In genomic region chr3:51968883-51969674, GRCh38 we compare ENCODE assay signal across 11 cellular contexts. TPM values are rescaled to one million over a fixed set of nuclear protein-coding genes. Genes with fewer than 3 reads are reported as not detected.
DNase-seq lines count a peak whose midpoint lies in the region; ATAC-seq, FAIRE-seq and TF ChIP-seq lines count a peak whose summit lies in the region.
"Had no signal": no experiment of that assay in that cellular context is flagged by ENCODE, and none has a peak within 500 bp of the region (broad histone marks: within the 10 kb centered on the region; RNA-seq: fewer than 3 reads in every experiment).

No MANE protein-coding gene starts in this region.

- H3K79me2 ChIP-seq in HCT116 (ENCODE audit: insufficient read depth, low read length) = peaks cover 43% of the 10 kb centered on the region
- H3K79me2 ChIP-seq in GM12878 (ENCODE audit: control insufficient read depth, insufficient read depth, low read length) = peaks cover 5% of the 10 kb centered on the region; the same call in 1 of the 2 replicates
- H3K79me2 ChIP-seq in neural progenitor cell (ENCODE audit: low read depth) = no peaks in the 10 kb centered on the region

- RAD21 ChIA-PET in HCT116 (lab: Charles Lee; ENCODE audit: low non-redundant PET in 1 of 2, low total read pairs in 2 of 2, uncharacterized antibody in 2 of 2, unreplicated experiment in 2 of 2) = no interaction called here
- RAD21 ChIA-PET in GM12878 (lab: Charles Lee; ENCODE audit: unreplicated experiment) = interaction anchor here (2.1 kb wide), 1 partner anchor 26 kb away, joined by 10 read pairs; the partner anchor contains the start of gene PARP3

- peak overlapping the region; percentile 99 for H3K4me2 ChIP-seq in HCT116 (ENCODE audit: low read length)
- H3K4me2 ChIP-seq in GM12878 (ENCODE audit: control insufficient read depth, insufficient read depth) = no peak overlapping the region
- H3K4me2 ChIP-seq in neural progenitor cell = peak overlapping the region; percentile 93

- peaks cover 57% of the 10 kb centered on the region for H3K4me1 Mint-ChIP-seq in neural progenitor cell

- no peak overlapping the region for H3K4me3 ChIP-seq in HCT116 (replicated peaks in 1 of 2; ENCODE audit: low read depth in 1 of 2, low read length in 2 of 2)
- H3K4me3 ChIP-seq in GM12878 = no peak overlapping the region
- peak overlapping the region; percentile 81 for H3K4me3 ChIP-seq in neural progenitor cell
- H3K4me3 ChIP-seq in HAP-1 = no peak overlapping the region

- H3K27me3 Mint-ChIP-seq in neural progenitor cell (ENCODE audit: insufficient read depth, low read depth) = peaks cover 7% of the 10 kb centered on the region

- no peaks in the 10 kb centered on the region for H3K27me3 ChIP-seq in HCT116 (ENCODE audit: insufficient read depth, low read length)
- H3K27me3 ChIP-seq in GM12878 (replicated peaks in 1 of 2; ENCODE audit: control insufficient read depth in 2 of 2, insufficient read depth in 2 of 2, low read length in 1 of 2) = no peaks in the 10 kb centered on the region
- peaks cover 9% of the 10 kb centered on the region for H3K27me3 ChIP-seq in neural progenitor cell
- no peaks in the 10 kb centered on the region for H3K27me3 ChIP-seq in HAP-1 (ENCODE audit: low read depth)

- peaks cover 5 to 18% of the 10 kb centered on the region in 2 experiments; a peak in 2 of 4 replicates for H3K36me3 ChIP-seq in HCT116 (ENCODE audit: control insufficient read depth in 1 of 2, insufficient read depth in 2 of 2, low read length in 2 of 2)
- no peaks in the 10 kb centered on the region for H3K36me3 ChIP-seq in GM12878 (ENCODE audit: control insufficient read depth in 2 of 2, insufficient read depth in 2 of 2, low read length in 1 of 2)
- H3K36me3 ChIP-seq in neural progenitor cell = no peaks in the 10 kb centered on the region
- peaks cover 8% of the 10 kb centered on the region for H3K36me3 ChIP-seq in HAP-1 (replicated peaks)

- H3K9me3 ChIP-seq in HCT116 (ENCODE audit: control insufficient read depth in 1 of 2, insufficient read depth in 1 of 2, low read depth in 1 of 2, low read length in 2 of 2) (no peaks in the 10 kb centered on the region), GM12878 (replicated peaks; ENCODE audit: control insufficient read depth, insufficient read depth, low read length) (no peaks in the 10 kb centered on the region), neural progenitor cell (ENCODE audit: low read depth) (no peaks in the 10 kb centered on the region), HAP-1 (no peaks in the 10 kb centered on the region)

- TF ChIP-seq RAD21 in HCT116 (IDR thresholded peaks at IDR 0.05; ENCODE audit: low read depth) (no peak), GM12878 (IDR thresholded peaks at IDR 0.05; ENCODE audit: insufficient read depth, low read depth, low read length) (no peak)

- TF ChIP-seq CTCF in HCT116 (IDR thresholded peaks at IDR 0.05 in 2 of 3, conservative IDR thresholded peaks at IDR 0.05 in 1 of 3; ENCODE audit: borderline replicate concordance in 1 of 3, insufficient read depth in 1 of 3, low read depth in 2 of 3, low read length in 2 of 3) (no peak), GM12878 (IDR thresholded peaks at IDR 0.05 in 2 of 3, conservative IDR thresholded peaks at IDR 0.05 in 1 of 3; ENCODE audit: control insufficient read depth in 2 of 3, extremely low read depth in 1 of 3, insufficient read depth in 1 of 3, low read depth in 3 of 3, low read length in 3 of 3) (no peak), neural progenitor cell (IDR thresholded peaks at IDR 0.05) (no peak)

- no peaks in the 10 kb centered on the region for H3K9me3 Mint-ChIP-seq in neural progenitor cell

- peaks cover 26 to 62% of the 10 kb centered on the region in 2 experiments for H3K4me1 ChIP-seq in HCT116 (ENCODE audit: control insufficient read depth in 1 of 2, insufficient read depth in 2 of 2, low read length in 2 of 2)
- H3K4me1 ChIP-seq in GM12878 (ENCODE audit: control insufficient read depth, insufficient read depth, low read length) = peaks cover 7% of the 10 kb centered on the region
- peaks cover 49% of the 10 kb centered on the region for H3K4me1 ChIP-seq in neural progenitor cell
- peaks cover 25% of the 10 kb centered on the region for H3K4me1 ChIP-seq in HAP-1

- H3K9ac ChIP-seq in HCT116 (ENCODE audit: low read length) = no peak overlapping the region
- no peak overlapping the region for H3K9ac ChIP-seq in GM12878 (ENCODE audit: control insufficient read depth, insufficient read depth, low read length)
- no peak overlapping the region for H3K9ac ChIP-seq in neural progenitor cell

- peaks cover 5% of the 10 kb centered on the region for H3K36me3 Mint-ChIP-seq in neural progenitor cell

- no peak for ATAC-seq in HCT116
- ATAC-seq in GM12878 = no peak
- ATAC-seq in HG03439 (IDR thresholded peaks at IDR 0.05; ENCODE audit: unreplicated experiment) = no peak

- intact Hi-C loops in HCT116 (cut with micrococcal nuclease) (no loop called here), GM12878 (cut with micrococcal nuclease; ENCODE audit: unreplicated experiment) (no loop called here)

- CTCF ChIA-PET in HCT116 (lab: Charles Lee) = interaction anchor here (1.1 to 1.4 kb wide), 2 partner anchors 13 to 26 kb away, joined by 5 to 6 read pairs; partner anchors contain the start of gene ACY1
- CTCF ChIA-PET in GM12878 (lab: Yijun Ruan, JAX) = interaction anchor here (0.7 to 1.4 kb wide), 4 partner anchors 13 to 153 kb away, joined by 3 to 7 read pairs (median 4); partner anchors contain the start of genes ACY1 and PARP3

- in situ Hi-C loops in GM12878 (cut with MboI) (no loop called here), HAP-1 (cut with MboI; ENCODE audit: low sequenced_read_pairs) (no loop called here)

- peak overlapping the region; percentile 91 for H3K4me3 Mint-ChIP-seq in neural progenitor cell

- no peaks in the 10 kb centered on the region for H3K9me2 ChIP-seq in HCT116 (ENCODE audit: insufficient read depth)

- POLR2A ChIA-PET in HCT116 (lab: Charles Lee) (interaction anchor here (1.0 to 1.6 kb wide), 3 partner anchors 14 to 27 kb away, joined by 3 to 5 read pairs (median 3); partner anchors contain the start of genes RPL29 and RRP9), GM12878 (lab: Charles Lee) (no interaction called here)

- 72% methylated on average over 6 of the region's 6 CpGs for WGBS in GM12878 (ENCODE audit: insufficient coverage, insufficient replicate concordance, low lambda C conversion rate, missing lambda C conversion rate)

- SMC1A ChIA-PET in GM12878 (lab: Charles Lee; ENCODE audit: uncharacterized antibody, unreplicated experiment) = interaction anchor here (1.4 kb wide), 1 partner anchor 27 kb away, joined by 5 read pairs; the partner anchor contains the start of gene PARP3

- DNase-seq in NCI-H748 (lab: John Stamatoyannopoulos, UW; ENCODE audit: unreplicated experiment) = peak; percentile 26
- no peak for DNase-seq in NCI-H748 treated with DMSO at 0.1 percent for 48 hours (lab: John Stamatoyannopoulos, UW)
- no peak for DNase-seq in HCT116 (ENCODE audit: low read depth, low spot score)
- no peak for DNase-seq in GM12878 (ENCODE audit: low read depth, low spot score)
- peak; percentile 23 for DNase-seq in neural progenitor cell (ENCODE audit: low spot score)
- DNase-seq in NCI-H345 (lab: John Stamatoyannopoulos, UW) = no peak
- DNase-seq in HAP-1 (ENCODE audit: low spot score in 2 of 2) = no peak

- peak overlapping the region; percentile 8 for H3K27ac Mint-ChIP-seq in neural progenitor cell

- H2AFZ ChIP-seq in HCT116 (ENCODE audit: low read depth, low read length, poor library complexity, severe bottlenecking) (no peak overlapping the region), GM12878 (ENCODE audit: control insufficient read depth, low read depth, low read length) (no peak overlapping the region), neural progenitor cell (replicated peaks) (no peak overlapping the region)

- TSS peak; percentile 14 for BruUV-seq in HCT116 (replicated peaks; lab: Mats Ljungman, UMichigan)
- TSS peak; percentile 69 for BruUV-seq in GM12878 (replicated peaks; lab: Mats Ljungman, UMichigan)

- TF ChIP-seq EP300 in GM12878 (IDR thresholded peaks at IDR 0.05; ENCODE audit: borderline replicate concordance in 1 of 2, control insufficient read depth in 1 of 2, low read depth in 2 of 2, low read length in 2 of 2) = no peak

- FAIRE-seq in GM12878 (lab: Jason Lieb, UNC) = no peak
- FAIRE-seq: endothelial cell of umbilical vein, islet of Langerhans had no signal

- H4K20me1 ChIP-seq in HCT116 (ENCODE audit: insufficient read depth) (0 out of 2 replicates have a peak, but pooled peaks cover 4% of the 10 kb centered on the region), GM12878 (ENCODE audit: control insufficient read depth, insufficient read depth) (no peaks in the 10 kb centered on the region), neural progenitor cell (ENCODE audit: low read depth) (peaks cover 23% of the 10 kb centered on the region)

- peaks cover 40% of the 10 kb centered on the region for H3F3A ChIP-seq in neural progenitor cell (ENCODE audit: low read depth)

- TF ChIP-seq POLR2A in HCT116 (IDR thresholded peaks at IDR 0.05; ENCODE audit: borderline replicate concordance, extremely low read depth, insufficient read depth, insufficient read length) (no peak), GM12878 (IDR thresholded peaks at IDR 0.05; ENCODE audit: low read depth, low read length) (no peak)

- peak overlapping the region; percentile 82 for H3K27ac ChIP-seq in HCT116 (ENCODE audit: low read depth, low read length)
- H3K27ac ChIP-seq in GM12878 (ENCODE audit: control insufficient read depth, insufficient read depth) = no peak overlapping the region
- peak overlapping the region; percentile 86 for H3K27ac ChIP-seq in neural progenitor cell

RNA-seq across cellular contexts. Expression of gene PCBP4, which starts 1.8 kb away (rescaled TPM):
- 48.8 TPM for total RNA-seq in HCT116 (2021; ENCODE audit: unreplicated experiment)
- 42.2 and 47.3 TPM in 2 replicates for polyA plus RNA-seq in HCT116 (2012)
- total RNA-seq in GM12878 (2013; cell fraction: nucleolus; rRNA removed) = 7.2 and 8.2 TPM in 2 replicates
- 10.7 and 11.5 TPM in 2 replicates for total RNA-seq in GM12878 (2014; rRNA removed)
- total RNA-seq in GM12878 (2014; rRNA removed; fragmentation: Illumina TruSeq; extraction: Trizol) = 4.2 and 4.7 TPM in 2 replicates
- 13.3 and 14.5 TPM in 2 replicates for total RNA-seq in GM12878 (2021)
- 4.1 TPM for polyA plus RNA-seq in GM12878 (2011; ENCODE audit: low read depth)
- 2.7 and 4.2 TPM in 2 replicates for polyA plus RNA-seq in GM12878 (2011; rRNA removed)
- polyA plus RNA-seq in GM12878 (2011; cell fraction: cytosol; rRNA removed) = 6.2 and 6.8 TPM in 2 replicates
- 21.4 and 24.7 TPM in 2 replicates for polyA plus RNA-seq in GM12878 (2011; cell fraction: nucleus; rRNA removed)
- polyA plus RNA-seq in GM12878 (2012) = 6.4 and 9.0 TPM in 2 replicates
- 1.9 and 4.7 TPM in 2 replicates for polyA plus RNA-seq in GM12878 (2014; fragmentation: Illumina TruSeq; extraction: Trizol)
- under 1 TPM; 0.05 to 0.24 TPM for polyA plus RNA-seq in GM12878 (2014; fragmentation: Nextera tagmentation; extraction: Ambion mirVana)
- 13.4 and 15.3 TPM in 2 replicates for polyA plus RNA-seq in GM12878 (2014; rRNA removed)
- 1 to 10 TPM; 3.6 to 4.0 TPM for polyA plus RNA-seq in GM12878 (2016; fragmentation: Nextera tagmentation; extraction: Ambion mirVana)
- polyA minus RNA-seq in GM12878 (2011; rRNA and poly(A)+ RNA removed) = 1.4 and 4.2 TPM in 2 replicates
- polyA minus RNA-seq in GM12878 (2011; cell fraction: cytosol; rRNA and poly(A)+ RNA removed) = 0.94 and 3.1 TPM in 2 replicates
- polyA minus RNA-seq in GM12878 (2011; cell fraction: nucleus; rRNA and poly(A)+ RNA removed) = 2.2 and 2.5 TPM in 2 replicates
- 30.5 and 82.3 TPM in 2 replicates for total RNA-seq in neural progenitor cell (ENCODE audit: low replicate concordance)

RNA-seq across cellular contexts. Expression of gene ABHD14B, which starts 4.8 kb away (rescaled TPM):
- 80.9 TPM for total RNA-seq in HCT116 (2021; ENCODE audit: unreplicated experiment)
- 115 and 123 TPM in 2 replicates for polyA plus RNA-seq in HCT116 (2012)
- 29.6 and 35.3 TPM in 2 replicates for total RNA-seq in GM12878 (2013; cell fraction: nucleolus; rRNA removed)
- total RNA-seq in GM12878 (2014; rRNA removed) = 59.9 and 62.4 TPM in 2 replicates
- 28.9 and 30.5 TPM in 2 replicates for total RNA-seq in GM12878 (2014; rRNA removed; fragmentation: Illumina TruSeq; extraction: Trizol)
- 58.3 and 58.8 TPM in 2 replicates for total RNA-seq in GM12878 (2021)
- 35.7 TPM for polyA plus RNA-seq in GM12878 (2011; ENCODE audit: low read depth)
- 45.4 and 76.5 TPM in 2 replicates for polyA plus RNA-seq in GM12878 (2011; rRNA removed)
- polyA plus RNA-seq in GM12878 (2011; cell fraction: cytosol; rRNA removed) = 80.0 and 92.8 TPM in 2 replicates
- polyA plus RNA-seq in GM12878 (2011; cell fraction: nucleus; rRNA removed) = 39.8 and 51.9 TPM in 2 replicates
- 54.6 and 64.2 TPM in 2 replicates for polyA plus RNA-seq in GM12878 (2012)
- polyA plus RNA-seq in GM12878 (2014; fragmentation: Illumina TruSeq; extraction: Trizol) = 35.9 and 51.1 TPM in 2 replicates
- 10 to 100 TPM in 1 of 2 experiments, 1 to 10 TPM in 1; 7.8 to 14.2 TPM for polyA plus RNA-seq in GM12878 (2014; fragmentation: Nextera tagmentation; extraction: Ambion mirVana)
- polyA plus RNA-seq in GM12878 (2014; rRNA removed) = 73.0 and 80.4 TPM in 2 replicates
- 10 to 100 TPM; 47.2 to 50.9 TPM for polyA plus RNA-seq in GM12878 (2016; fragmentation: Nextera tagmentation; extraction: Ambion mirVana)
- polyA minus RNA-seq in GM12878 (2011; rRNA and poly(A)+ RNA removed) = 53.4 and 78.7 TPM in 2 replicates
- polyA minus RNA-seq in GM12878 (2011; cell fraction: cytosol; rRNA and poly(A)+ RNA removed) = 18.1 and 25.1 TPM in 2 replicates
- 12.8 and 21.3 TPM in 2 replicates for polyA minus RNA-seq in GM12878 (2011; cell fraction: nucleus; rRNA and poly(A)+ RNA removed)
- 6.0 and 8.3 TPM in 2 replicates for total RNA-seq in neural progenitor cell (ENCODE audit: low replicate concordance)

RNA-seq across cellular contexts. Expression of gene ABHD14A, which starts 5.8 kb away (rescaled TPM):
- total RNA-seq in HCT116 (2021; ENCODE audit: unreplicated experiment) (11.6 TPM), GM12878 (2014; rRNA removed) (12.2 and 13.1 TPM in 2 replicates), GM12878 (2014; rRNA removed; fragmentation: Illumina TruSeq; extraction: Trizol) (5.0 and 5.9 TPM in 2 replicates), GM12878 (2021) (9.3 and 12.2 TPM in 2 replicates), neural progenitor cell (ENCODE audit: low replicate concordance) (4.0 and 14.7 TPM in 2 replicates)
- 19.8 and 22.1 TPM in 2 replicates for polyA plus RNA-seq in HCT116 (2012)
- 2.9 TPM in 2 replicates for total RNA-seq in GM12878 (2013; cell fraction: nucleolus; rRNA removed)
- polyA plus RNA-seq in GM12878 (2011; ENCODE audit: low read depth) = 4.0 TPM
- polyA plus RNA-seq in GM12878 (2011; rRNA removed) (4.9 and 6.5 TPM in 2 replicates), GM12878 (2014; fragmentation: Illumina TruSeq; extraction: Trizol) (2.4 and 5.6 TPM in 2 replicates), GM12878 (2014; fragmentation: Nextera tagmentation; extraction: Ambion mirVana) (1 to 10 TPM; 1.2 to 2.2 TPM), GM12878 (2014; rRNA removed) (12.6 and 12.9 TPM in 2 replicates), GM12878 (2016; fragmentation: Nextera tagmentation; extraction: Ambion mirVana) (10 to 100 TPM; 22.4 to 27.0 TPM)
- 14.2 and 22.6 TPM in 2 replicates for polyA plus RNA-seq in GM12878 (2011; cell fraction: cytosol; rRNA removed)
- polyA plus RNA-seq in GM12878 (2011; cell fraction: nucleus; rRNA removed) = 6.8 and 7.8 TPM in 2 replicates
- polyA plus RNA-seq in GM12878 (2012) = 7.6 and 8.2 TPM in 2 replicates
- 2.6 and 6.4 TPM in 2 replicates for polyA minus RNA-seq in GM12878 (2011; rRNA and poly(A)+ RNA removed)
- polyA minus RNA-seq in GM12878 (2011; cell fraction: cytosol; rRNA and poly(A)+ RNA removed) = 2.9 and 3.9 TPM in 2 replicates
- polyA minus RNA-seq in GM12878 (2011; cell fraction: nucleus; rRNA and poly(A)+ RNA removed) = 0.86 and 1.6 TPM in 2 replicates

RNA-seq across cellular contexts. Expression of gene GPR62, which starts 13.9 kb away (rescaled TPM):
- total RNA-seq in HCT116 (2021; ENCODE audit: unreplicated experiment) (not detected), GM12878 (2014; rRNA removed) (not detected in 2 replicates), GM12878 (2014; rRNA removed; fragmentation: Illumina TruSeq; extraction: Trizol) (not detected in 2 replicates), GM12878 (2021) (not detected in 2 replicates), neural progenitor cell (ENCODE audit: low replicate concordance) (0.21 TPM in 1 of 2 replicates, not detected in the other)
- polyA plus RNA-seq in HCT116 (2012) = 0.09 TPM in 1 of 2 replicates, not detected in the other
- total RNA-seq in GM12878 (2013; cell fraction: nucleolus; rRNA removed) = not detected in 2 replicates
- polyA plus RNA-seq in GM12878 (2011; ENCODE audit: low read depth) = not detected
- polyA plus RNA-seq in GM12878 (2011; rRNA removed) (not detected in 2 replicates), GM12878 (2014; fragmentation: Illumina TruSeq; extraction: Trizol) (not detected in 2 replicates), GM12878 (2014; fragmentation: Nextera tagmentation; extraction: Ambion mirVana) (not detected), GM12878 (2014; rRNA removed) (not detected in 2 replicates), GM12878 (2016; fragmentation: Nextera tagmentation; extraction: Ambion mirVana) (not detected)
- not detected in 2 replicates for polyA plus RNA-seq in GM12878 (2011; cell fraction: cytosol; rRNA removed)
- 0.07 TPM in 1 of 2 replicates, not detected in the other for polyA plus RNA-seq in GM12878 (2011; cell fraction: nucleus; rRNA removed)
- polyA plus RNA-seq in GM12878 (2012) = 0.06 and 0.07 TPM in 2 replicates
- not detected in 2 replicates for polyA minus RNA-seq in GM12878 (2011; rRNA and poly(A)+ RNA removed)
- polyA minus RNA-seq in GM12878 (2011; cell fraction: cytosol; rRNA and poly(A)+ RNA removed) = not detected in 2 replicates
- 0.19 TPM in 1 of 2 replicates, not detected in the other for polyA minus RNA-seq in GM12878 (2011; cell fraction: nucleus; rRNA and poly(A)+ RNA removed)
- total RNA-seq: A673 had no signal

RNA-seq across cellular contexts. Expression of gene ACY1, which starts 14.3 kb away (rescaled TPM):
- total RNA-seq in HCT116 (2021; ENCODE audit: unreplicated experiment) (73.2 TPM), GM12878 (2014; rRNA removed) (28.9 and 35.1 TPM in 2 replicates), GM12878 (2014; rRNA removed; fragmentation: Illumina TruSeq; extraction: Trizol) (19.0 and 22.3 TPM in 2 replicates), GM12878 (2021) (27.4 and 33.5 TPM in 2 replicates), neural progenitor cell (ENCODE audit: low replicate concordance) (17.3 and 31.8 TPM in 2 replicates)
- 95.9 and 108 TPM in 2 replicates for polyA plus RNA-seq in HCT116 (2012)
- 11.6 and 14.6 TPM in 2 replicates for total RNA-seq in GM12878 (2013; cell fraction: nucleolus; rRNA removed)
- 62.9 TPM for polyA plus RNA-seq in GM12878 (2011; ENCODE audit: low read depth)
- polyA plus RNA-seq in GM12878 (2011; rRNA removed) (12.5 and 18.5 TPM in 2 replicates), GM12878 (2014; fragmentation: Illumina TruSeq; extraction: Trizol) (6.4 and 18.8 TPM in 2 replicates), GM12878 (2014; fragmentation: Nextera tagmentation; extraction: Ambion mirVana) (10 to 100 TPM; 19.8 to 28.2 TPM), GM12878 (2014; rRNA removed) (31.3 and 42.2 TPM in 2 replicates), GM12878 (2016; fragmentation: Nextera tagmentation; extraction: Ambion mirVana) (10 to 100 TPM; 32.0 to 37.0 TPM)
- polyA plus RNA-seq in GM12878 (2011; cell fraction: cytosol; rRNA removed) = 31.5 and 32.0 TPM in 2 replicates
- polyA plus RNA-seq in GM12878 (2011; cell fraction: nucleus; rRNA removed) = 36.7 and 37.0 TPM in 2 replicates
- 30.6 and 33.0 TPM in 2 replicates for polyA plus RNA-seq in GM12878 (2012)
- 18.5 and 20.4 TPM in 2 replicates for polyA minus RNA-seq in GM12878 (2011; rRNA and poly(A)+ RNA removed)
- 7.4 and 9.5 TPM in 2 replicates for polyA minus RNA-seq in GM12878 (2011; cell fraction: cytosol; rRNA and poly(A)+ RNA removed)
- 10.3 and 14.9 TPM in 2 replicates for polyA minus RNA-seq in GM12878 (2011; cell fraction: nucleus; rRNA and poly(A)+ RNA removed)

Comparison
In these comparisons a context has a peak if more than half of its experiments do, and no peak if none do; other contexts are left out.
1. DNase-seq: peak in NCI-H748 (single experiment) and neural progenitor cell (single experiment); none in NCI-H748 treated with DMSO at 0.1 percent for 48 hours (single experiment), HCT116 (single experiment), GM12878 (single experiment), NCI-H345 (single experiment) and HAP-1 (0 of 2).